ENCODE assay signal across 26 cellular contexts in the genomic region with DNA sequence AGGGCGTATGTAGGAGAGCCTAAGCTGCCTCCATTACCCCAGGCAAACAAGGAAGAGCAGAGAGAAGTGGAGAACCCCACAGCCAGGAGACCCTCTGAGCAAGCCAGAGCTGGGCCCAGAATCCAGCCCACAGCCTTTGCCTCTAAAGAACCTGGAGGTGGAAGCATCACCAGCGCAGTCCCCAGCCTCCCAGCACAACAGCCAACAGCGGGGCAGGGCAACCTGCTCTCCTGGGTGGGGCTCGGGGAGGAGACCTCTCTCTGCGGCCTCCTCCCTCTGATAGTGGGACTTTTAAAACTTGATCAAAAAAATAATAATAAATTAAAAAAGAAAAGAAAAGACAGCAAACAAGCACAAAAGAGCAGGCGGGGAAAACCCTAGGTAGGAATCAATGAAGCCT. TPM values are rescaled to one million over a fixed set of nuclear protein-coding genes. Genes with fewer than 3 reads are reported as not detected.
DNase-seq lines count a peak whose midpoint lies in the region; ATAC-seq and TF ChIP-seq lines count a peak whose summit lies in the region.
"Had no signal": no experiment of that assay in that cellular context is flagged by ENCODE, and none has a peak within 500 bp of the region (broad histone marks: within the 10 kb centered on the region; RNA-seq: fewer than 3 reads in every experiment).

No MANE protein-coding gene starts in this region.

- intact Hi-C loops in Caco-2 (cut with micrococcal nuclease; ENCODE audit: unreplicated experiment): no loop called here
- intact Hi-C loops in posterior vena cava (cut with DNase I): no loop called here
- intact Hi-C loops in CD4-positive, alpha-beta T cell (cut with DNase I, micrococcal nuclease): no loop called here

- H3K9me3 ChIP-seq in Caco-2 (no peaks in the 10 kb centered on the region; the same call in 1 of the 2 replicates), SJCRH30 (replicated peaks) (no peaks in the 10 kb centered on the region), iPS-20b (ENCODE audit: insufficient read depth, low read depth, low read length) (no peaks in the 10 kb centered on the region)
- H3K9me3 ChIP-seq in CD4-positive, alpha-beta T cell (ENCODE audit: control insufficient read depth, low read length): no peaks in the 10 kb centered on the region
- H3K9me3 ChIP-seq: gastrocnemius medialis, left ventricle myocardium inferior, ovary, right lobe of liver had no signal

- H3K9me3 Mint-ChIP-seq in Caco-2 (ENCODE audit: unreplicated experiment) (no peaks in the 10 kb centered on the region), endothelial cell (ENCODE audit: unreplicated experiment) (no peaks in the 10 kb centered on the region)
- no peaks in the 10 kb centered on the region for H3K9me3 Mint-ChIP-seq in natural killer cell treated with Interleukin-12 subunit alpha and Interleukin-12 subunit beta and Interleukin-15 and Interleukin-18, amount 100 ng/mL, for 72 hours
- no peaks in the 10 kb centered on the region for H3K9me3 Mint-ChIP-seq in CD4-positive, alpha-beta T cell

- no peak for ATAC-seq in natural killer cell treated with Interleukin-12 subunit alpha and Interleukin-12 subunit beta and Interleukin-15 and Interleukin-18, amount 100 ng/mL, for 72 hours
- no peak for ATAC-seq in CD4-positive, alpha-beta T cell (ENCODE audit: poor library complexity)
- ATAC-seq: A549; activated T-helper 17 cell treated with anti-CD3 and anti-CD28 coated beads, Interleukin-2, amount 50 U/mL, for 72 hours; gastrocnemius medialis; GM12878; right lobe of liver had no signal

- H3K4me3 Mint-ChIP-seq in Caco-2 (ENCODE audit: unreplicated experiment) (peak overlapping the region; percentile 25), endothelial cell (ENCODE audit: unreplicated experiment) (no peak overlapping the region)
- H3K4me3 Mint-ChIP-seq in natural killer cell treated with Interleukin-12 subunit alpha and Interleukin-12 subunit beta and Interleukin-15 and Interleukin-18, amount 100 ng/mL, for 72 hours: no peak overlapping the region
- H3K4me3 Mint-ChIP-seq in CD4-positive, alpha-beta T cell: no peak overlapping the region
- H3K4me3 Mint-ChIP-seq: activated naive CD8-positive, alpha-beta T cell treated with anti-CD3 and anti-CD28 coated beads, Interleukin-2, amount 10 ng/mL, durations not matched to agents 7 days and 5 days; activated T-helper 17 cell treated with anti-CD3 and anti-CD28 coated beads, Interleukin-2, amount 50 U/mL, for 72 hours had no signal

- H3K27ac ChIP-seq in SJCRH30 (no peak overlapping the region), iPS-20b (ENCODE audit: low read length) (no peak overlapping the region)
- H3K27ac ChIP-seq in CD4-positive, alpha-beta T cell (ENCODE audit: low read depth, low read length): no peak overlapping the region
- H3K27ac ChIP-seq: A549, BLaER1, epithelial cell of prostate, gastrocnemius medialis, KMS-11, left ventricle myocardium inferior, right lobe of liver had no signal

- H3K4me3 ChIP-seq in Caco-2 (ENCODE audit: low read depth, low read length): no peak overlapping the region
- H3K4me3 ChIP-seq in SJCRH30: peak overlapping the region; percentile 24; the same call in 1 of the 2 replicates
- H3K4me3 ChIP-seq in iPS-20b (ENCODE audit: low read length): peak overlapping the region; percentile 17; the same call in 1 of the 2 replicates
- H3K4me3 ChIP-seq: A549, BLaER1, gastrocnemius medialis, GM12878, left ventricle myocardium inferior, ovary, right lobe of liver had no signal

- H3K27ac Mint-ChIP-seq in Caco-2 (ENCODE audit: unreplicated experiment) (peak overlapping the region; percentile 91), endothelial cell (ENCODE audit: unreplicated experiment) (no peak overlapping the region)
- no peak overlapping the region for H3K27ac Mint-ChIP-seq in natural killer cell treated with Interleukin-12 subunit alpha and Interleukin-12 subunit beta and Interleukin-15 and Interleukin-18, amount 100 ng/mL, for 72 hours
- no peak overlapping the region for H3K27ac Mint-ChIP-seq in CD4-positive, alpha-beta T cell
- H3K27ac Mint-ChIP-seq: activated naive CD8-positive, alpha-beta T cell treated with anti-CD3 and anti-CD28 coated beads, Interleukin-2, amount 10 ng/mL, durations not matched to agents 7 days and 5 days had no signal

- peaks cover 14% of the 10 kb centered on the region for H3K4me1 Mint-ChIP-seq in Caco-2 (ENCODE audit: low read depth, unreplicated experiment)
- H3K4me1 Mint-ChIP-seq in natural killer cell treated with Interleukin-12 subunit alpha and Interleukin-12 subunit beta and Interleukin-15 and Interleukin-18, amount 100 ng/mL, for 72 hours (ENCODE audit: low read depth in 2 of 2): no peaks in the 10 kb centered on the region
- peaks cover 9% of the 10 kb centered on the region for H3K4me1 Mint-ChIP-seq in CD4-positive, alpha-beta T cell (ENCODE audit: low read depth)
- H3K4me1 Mint-ChIP-seq in endothelial cell (ENCODE audit: unreplicated experiment): no peaks in the 10 kb centered on the region
- H3K4me1 Mint-ChIP-seq: activated naive CD8-positive, alpha-beta T cell treated with anti-CD3 and anti-CD28 coated beads, Interleukin-2, amount 10 ng/mL, durations not matched to agents 7 days and 5 days had no signal

- H3K27me3 ChIP-seq in Caco-2 (replicated peaks; ENCODE audit: control insufficient read depth, insufficient read depth, low read length) (no peaks in the 10 kb centered on the region), SJCRH30 (no peaks in the 10 kb centered on the region), iPS-20b (ENCODE audit: insufficient read depth, low read length) (no peaks in the 10 kb centered on the region)
- H3K27me3 ChIP-seq in CD4-positive, alpha-beta T cell (ENCODE audit: control insufficient read depth, insufficient read depth, low read length): no peaks in the 10 kb centered on the region
- H3K27me3 ChIP-seq: BLaER1, gastrocnemius medialis, ovary, right lobe of liver had no signal

- no peaks in the 10 kb centered on the region for H3K36me3 Mint-ChIP-seq in Caco-2 (ENCODE audit: insufficient read depth, unreplicated experiment)
- H3K36me3 Mint-ChIP-seq in natural killer cell treated with Interleukin-12 subunit alpha and Interleukin-12 subunit beta and Interleukin-15 and Interleukin-18, amount 100 ng/mL, for 72 hours: no peaks in the 10 kb centered on the region
- H3K36me3 Mint-ChIP-seq in CD4-positive, alpha-beta T cell (ENCODE audit: low read depth): no peaks in the 10 kb centered on the region
- H3K36me3 Mint-ChIP-seq in endothelial cell (ENCODE audit: low read depth, unreplicated experiment): no peaks in the 10 kb centered on the region
- H3K36me3 Mint-ChIP-seq: activated naive CD8-positive, alpha-beta T cell treated with anti-CD3 and anti-CD28 coated beads, Interleukin-2, amount 10 ng/mL, durations not matched to agents 7 days and 5 days had no signal

- no peaks in the 10 kb centered on the region for H3K27me3 Mint-ChIP-seq in Caco-2 (ENCODE audit: insufficient read depth, unreplicated experiment)
- H3K27me3 Mint-ChIP-seq in natural killer cell treated with Interleukin-12 subunit alpha and Interleukin-12 subunit beta and Interleukin-15 and Interleukin-18, amount 100 ng/mL, for 72 hours: peaks cover 22 to 29% of the 10 kb centered on the region in 2 donors
- H3K27me3 Mint-ChIP-seq in CD4-positive, alpha-beta T cell: no peaks in the 10 kb centered on the region
- H3K27me3 Mint-ChIP-seq in endothelial cell (ENCODE audit: unreplicated experiment): peaks cover 7% of the 10 kb centered on the region
- H3K27me3 Mint-ChIP-seq: activated T-helper 17 cell treated with anti-CD3 and anti-CD28 coated beads, Interleukin-2, amount 50 U/mL, for 72 hours had no signal

- no TSS peak for BruUV-seq in Caco-2 (replicated peaks; lab: Mats Ljungman, UMichigan)

- TF ChIP-seq CTCF in Caco-2 (IDR thresholded peaks at IDR 0.05; ENCODE audit: insufficient read depth in 1 of 2, low read depth in 1 of 2, low read length in 1 of 2, severe bottlenecking in 1 of 2, unreplicated experiment in 1 of 2) (no peak), endothelial cell (IDR thresholded peaks at IDR 0.05; ENCODE audit: unreplicated experiment) (no peak)
- no peak for TF ChIP-seq CTCF in CD4-positive, alpha-beta T cell (IDR thresholded peaks at IDR 0.05)

- DNase-seq in Caco-2: peak in 1 of 2 experiments; percentile 49
- DNase-seq in SJCRH30: no peak
- DNase-seq in posterior vena cava (ENCODE audit: low spot score): peak; percentile 34
- DNase-seq in cerebellar cortex (ENCODE audit: low spot score): no peak
- no peak for DNase-seq in natural killer cell treated with Interleukin-12 subunit alpha and Interleukin-12 subunit beta and Interleukin-15 and Interleukin-18, amount 100 ng/mL, for 72 hours (ENCODE audit: low spot score)
- no peak for DNase-seq in CD4-positive, alpha-beta T cell
- no peak for DNase-seq in endothelial cell (ENCODE audit: low spot score)
- DNase-seq: activated CD4-positive, CD25-positive, alpha-beta regulatory T cell treated with anti-CD3 and anti-CD28 coated beads, Interleukin-2, amount 50 U/mL, for 72 hours; activated naive CD8-positive, alpha-beta T cell treated with anti-CD3 and anti-CD28 coated beads, Interleukin-2, amount 10 ng/mL, durations not matched to agents 7 days and 5 days; dermis blood vessel endothelial cell; gastrocnemius medialis; left ventricle myocardium inferior; NCI-H2107; NCI-H510A treated with DMSO at 0.1 percent for 48 hours; RPMI8226; stimulated activated CD4-positive, alpha-beta T cell treated with anti-CD3 and anti-CD28 coated beads, Interleukin-1b, Interleukin-23, amount 100 ng/mL, for 48 hours; stimulated activated naive CD4-positive, alpha-beta T cell treated with Interleukin-2 at 50 U/mL for 16 hours had no signal

- H3K9ac ChIP-seq in iPS-20b (ENCODE audit: low read depth, low read length): no peak overlapping the region
- H3K9ac ChIP-seq: BLaER1, KMS-11 had no signal

- POLR2A ChIA-PET in Caco-2 (lab: Charles Lee): no interaction called here
- POLR2A ChIA-PET in CD4-positive, alpha-beta T cell (lab: Charles Lee): no interaction called here

- CTCF ChIA-PET in Caco-2 (lab: Charles Lee): no interaction called here
- CTCF ChIA-PET in CD4-positive, alpha-beta T cell (lab: Charles Lee): no interaction called here

- no peaks in the 10 kb centered on the region for H3K36me3 ChIP-seq in Caco-2 (ENCODE audit: control insufficient read depth, insufficient read depth, low read length)
- no peaks in the 10 kb centered on the region for H3K36me3 ChIP-seq in SJCRH30
- no peaks in the 10 kb centered on the region for H3K36me3 ChIP-seq in iPS-20b (ENCODE audit: insufficient read depth, low read depth, low read length)
- H3K36me3 ChIP-seq: BLaER1, gastrocnemius medialis, left ventricle myocardium inferior, ovary, right lobe of liver had no signal

- peaks cover 19% of the 10 kb centered on the region for H3K4me1 ChIP-seq in Caco-2
- no peaks in the 10 kb centered on the region for H3K4me1 ChIP-seq in SJCRH30
- peaks cover 11% of the 10 kb centered on the region; the same call in 1 of the 2 replicates for H3K4me1 ChIP-seq in iPS-20b (ENCODE audit: insufficient read depth, low read length)
- H3K4me1 ChIP-seq: A549, gastrocnemius medialis, left ventricle myocardium inferior, right lobe of liver had no signal

RNA-seq across cellular contexts. Expression of a gene that starts 45.9 kb away (rescaled TPM):
- 141 and 168 TPM in 2 replicates for total RNA-seq in Caco-2 (2022)
- total RNA-seq in SJCRH30 (2014; rRNA removed; shearing (Covaris generic)): 6.5 and 8.5 TPM in 2 replicates
- 10 to 100 TPM; 21.2 to 23.5 TPM for total RNA-seq in posterior vena cava
- total RNA-seq in natural killer cell treated with Interleukin-12 subunit alpha and Interleukin-12 subunit beta and Interleukin-15 and Interleukin-18, amount 100 ng/mL, for 72 hours: under 1 TPM; 0.55 to 0.95 TPM
- 10 to 100 TPM; 47.9 to 49.8 TPM for total RNA-seq in CD4-positive, alpha-beta T cell
- total RNA-seq in endothelial cell (ENCODE audit: unreplicated experiment): 44.8 TPM
